30 cellular contexts compared by ENCODE assay signal in the genomic region with DNA sequence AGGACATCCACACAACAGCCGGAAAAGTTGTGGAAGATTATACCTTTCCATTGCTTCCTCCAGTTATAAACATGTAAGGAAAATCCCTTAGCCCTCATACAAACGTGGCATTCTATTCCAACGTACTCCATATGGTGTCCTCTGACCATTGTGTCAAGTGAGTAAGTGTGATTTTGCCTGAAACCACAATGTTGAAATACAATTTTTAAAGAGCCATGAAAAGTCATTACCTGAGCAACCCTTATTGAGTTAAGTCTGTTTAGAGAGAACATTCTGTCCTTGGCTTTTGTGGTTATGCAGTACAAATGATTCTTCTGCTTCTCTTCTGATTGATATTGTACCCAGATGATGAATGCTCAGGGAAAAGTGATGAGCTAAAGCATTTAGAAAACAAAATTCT.
"Had no signal": no experiment of that assay in that cellular context is flagged by ENCODE, and none has a peak within 500 bp of the region (broad histone marks: within the 10 kb centered on the region; RNA-seq: fewer than 3 reads in every experiment).

No MANE protein-coding gene starts in this region.

- H3K79me2 ChIP-seq: hepatocyte had no signal

- DNase-seq: activated CD4-positive, alpha-beta T cell treated with anti-CD3 and anti-CD28 coated beads for 48 hours; activated CD4-positive, alpha-beta T cell treated with anti-CD3 and anti-CD28 coated beads, Interleukin-2, amount 50 U/mL, for 48 hours; activated CD8-positive, alpha-beta memory T cell treated with anti-CD3 and anti-CD28 coated beads, Interleukin-2, amount 50 U/mL, for 48 hours; activated gamma-delta T cell; activated naive CD4-positive, alpha-beta T cell treated with anti-CD3 and anti-CD28 coated beads, Interleukin-2, amount 10 ng/mL, durations not matched to agents 7 days and 5 days; activated naive CD8-positive, alpha-beta T cell treated with anti-CD3 and anti-CD28 coated beads, Interleukin-2, amount 10 ng/mL, durations not matched to agents 7 days and 5 days; activated T-cell treated with anti-CD3 and anti-CD28 coated beads, Interleukin-2, amount 50 U/mL, for 24 hours; brain microvascular endothelial cell; central memory CD4-positive, alpha-beta T cell; esophagus squamous epithelium; islet precursor cell; left cardiac atrium; naive B cell; nephron progenitor cell; ovary; stimulated activated CD4-positive, alpha-beta T cell treated with anti-CD3 and anti-CD28 coated beads, Interleukin-2, amount 100 ng/mL, for 48 hours; stimulated activated naive CD4-positive, alpha-beta T cell treated with Interleukin-2 at 50 U/mL for 16 hours; SW 1271; T-helper 9 cell; WERI-Rb-1 had no signal

- H3K36me3 ChIP-seq: ascending aorta, brain microvascular endothelial cell, esophagus squamous epithelium, gastroesophageal sphincter, ovary, prostate gland, tibial nerve, WERI-Rb-1 had no signal

- H3K9me3 ChIP-seq: ascending aorta, esophagus squamous epithelium, gastroesophageal sphincter, ovary, prostate gland, tibial nerve had no signal

- FAIRE-seq: TTC549 had no signal

- H3K27me3 ChIP-seq: ascending aorta, brain microvascular endothelial cell, esophagus squamous epithelium, gastroesophageal sphincter, hepatocyte, ovary, tibial nerve had no signal

- H3K4me1 ChIP-seq: ascending aorta, esophagus squamous epithelium, gastroesophageal sphincter, prostate gland, tibial nerve had no signal

- H2AFZ ChIP-seq: hepatocyte had no signal

- H3K27ac ChIP-seq: ascending aorta, brain microvascular endothelial cell, epithelial cell of prostate, esophagus squamous epithelium, gastroesophageal sphincter, hepatocyte, ovary, prostate gland, tibial nerve, WERI-Rb-1 had no signal

- H3K4me1 Mint-ChIP-seq: activated naive CD4-positive, alpha-beta T cell treated with anti-CD3 and anti-CD28 coated beads, Interleukin-2, amount 10 ng/mL, durations not matched to agents 7 days and 5 days; activated naive CD8-positive, alpha-beta T cell treated with anti-CD3 and anti-CD28 coated beads, Interleukin-2, amount 10 ng/mL, durations not matched to agents 7 days and 5 days; naive B cell had no signal

- H3K4me2 ChIP-seq: hepatocyte had no signal

- H3K27ac Mint-ChIP-seq: activated naive CD4-positive, alpha-beta T cell treated with anti-CD3 and anti-CD28 coated beads, Interleukin-2, amount 10 ng/mL, durations not matched to agents 7 days and 5 days; activated naive CD8-positive, alpha-beta T cell treated with anti-CD3 and anti-CD28 coated beads, Interleukin-2, amount 10 ng/mL, durations not matched to agents 7 days and 5 days; activated T-cell treated with anti-CD3 and anti-CD28 coated beads, Interleukin-2, amount 50 U/mL, for 24 hours; dendritic cell treated with granulocyte-macrophage colony-stimulating factor and Interleukin-4, amounts not matched to agents 40 ng/mL and 50 ng/mL, for 4 days; mesothelial cell of epicardium; naive B cell; nephron progenitor cell; T-helper 1 cell treated with Interleukin-12 subunit alpha and Interleukin-12 subunit beta and Interleukin-4 antibody, amounts not matched to agents 30 μg/mL and 1 μg/mL, for 36 hours had no signal

- H3K4me3 Mint-ChIP-seq: activated naive CD4-positive, alpha-beta T cell treated with anti-CD3 and anti-CD28 coated beads, Interleukin-2, amount 10 ng/mL, durations not matched to agents 7 days and 5 days; activated naive CD8-positive, alpha-beta T cell treated with anti-CD3 and anti-CD28 coated beads, Interleukin-2, amount 10 ng/mL, durations not matched to agents 7 days and 5 days; activated T-cell treated with anti-CD3 and anti-CD28 coated beads, Interleukin-2, amount 50 U/mL, for 24 hours; dendritic cell treated with granulocyte-macrophage colony-stimulating factor and Interleukin-4, amounts not matched to agents 40 ng/mL and 50 ng/mL, for 4 days; mesothelial cell of epicardium; naive B cell; nephron progenitor cell; T-helper 1 cell treated with Interleukin-12 subunit alpha and Interleukin-12 subunit beta and Interleukin-4 antibody, amounts not matched to agents 30 μg/mL and 1 μg/mL, for 36 hours had no signal

- H3K36me3 Mint-ChIP-seq: activated naive CD4-positive, alpha-beta T cell treated with anti-CD3 and anti-CD28 coated beads, Interleukin-2, amount 10 ng/mL, durations not matched to agents 7 days and 5 days; activated naive CD8-positive, alpha-beta T cell treated with anti-CD3 and anti-CD28 coated beads, Interleukin-2, amount 10 ng/mL, durations not matched to agents 7 days and 5 days; mesothelial cell of epicardium; naive B cell had no signal

- H3K27me3 Mint-ChIP-seq: activated naive CD4-positive, alpha-beta T cell treated with anti-CD3 and anti-CD28 coated beads, Interleukin-2, amount 10 ng/mL, durations not matched to agents 7 days and 5 days; activated naive CD8-positive, alpha-beta T cell treated with anti-CD3 and anti-CD28 coated beads, Interleukin-2, amount 10 ng/mL, durations not matched to agents 7 days and 5 days; activated T-cell treated with anti-CD3 and anti-CD28 coated beads, Interleukin-2, amount 50 U/mL, for 24 hours; dendritic cell treated with granulocyte-macrophage colony-stimulating factor and Interleukin-4, amounts not matched to agents 40 ng/mL and 50 ng/mL, for 4 days; naive B cell had no signal

- H3K9me3 Mint-ChIP-seq: activated naive CD8-positive, alpha-beta T cell treated with anti-CD3 and anti-CD28 coated beads, Interleukin-2, amount 10 ng/mL, durations not matched to agents 7 days and 5 days; dendritic cell treated with granulocyte-macrophage colony-stimulating factor and Interleukin-4, amounts not matched to agents 40 ng/mL and 50 ng/mL, for 4 days; mesothelial cell of epicardium; nephron progenitor cell had no signal

- H3K4me3 ChIP-seq: ascending aorta, esophagus squamous epithelium, gastroesophageal sphincter, hepatocyte, ovary, prostate gland, tibial nerve had no signal
